In the genomic region with DNA sequence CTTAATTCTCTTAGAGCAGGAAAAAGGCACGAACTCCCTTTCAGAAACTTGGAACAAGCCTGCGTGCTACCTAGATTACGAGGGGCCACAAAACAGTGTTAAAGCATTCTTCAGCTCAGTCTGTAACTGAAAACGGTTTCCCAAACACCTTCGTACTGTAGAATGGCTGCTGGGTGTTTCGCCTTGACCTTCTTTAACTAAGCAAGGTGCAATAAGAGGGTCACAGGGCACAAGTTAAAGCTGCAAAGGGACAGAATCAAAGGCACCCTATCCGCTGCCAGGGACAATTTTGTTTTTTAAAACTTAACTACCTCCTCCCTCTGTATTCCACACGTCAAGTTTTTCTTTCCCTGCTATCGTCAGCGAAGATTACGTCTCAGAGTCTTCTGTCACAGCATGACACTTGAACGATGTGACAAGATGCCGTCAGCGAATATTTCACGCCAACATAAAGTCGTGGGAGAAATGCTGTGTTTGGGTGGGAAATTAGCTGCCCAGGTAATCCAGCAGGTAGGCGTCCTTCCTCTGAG, we compare ENCODE assay signal across 8 cellular contexts. TPM values are rescaled to one million over a fixed set of nuclear protein-coding genes. Genes with fewer than 3 reads are reported as not detected.
DNase-seq lines count a peak whose midpoint lies in the region; ATAC-seq, FAIRE-seq and TF ChIP-seq lines count a peak whose summit lies in the region.

No MANE protein-coding gene starts in this region.

- peak overlapping the region; percentile 88 for H3K27ac ChIP-seq in cardiac muscle cell
- peak overlapping the region; percentile 69 for H3K27ac ChIP-seq in epithelial cell of prostate

- intact Hi-C loops in Right ventricle myocardium superior (cut with DNase I) = loop anchor here (10.0 kb wide), 1 partner anchor 54 kb away; a partner anchor contains a TSS

- FAIRE-seq in GM12892 (lab: Jason Lieb, UNC) = no peak

- H3K9me3 ChIP-seq in cardiac muscle cell (ENCODE audit: low read depth) = no peaks in the 10 kb centered on the region

- peaks cover 6% of the 10 kb centered on the region for H3K36me3 ChIP-seq in cardiac muscle cell

- no peaks in the 10 kb centered on the region for H3K27me3 Mint-ChIP-seq in nephron (ENCODE audit: low read depth)

- TF ChIP-seq CTCF in cardiac muscle cell (IDR thresholded peaks at IDR 0.05; ENCODE audit: low read depth, low read length) (no peak), nephron (IDR thresholded peaks at IDR 0.05; ENCODE audit: unreplicated experiment in 3 of 3) (no peak)

- H3K27me3 ChIP-seq in cardiac muscle cell = no peaks in the 10 kb centered on the region

- peaks cover 16% of the 10 kb centered on the region for H3K36me3 Mint-ChIP-seq in nephron (ENCODE audit: low read depth)

- H3K27ac Mint-ChIP-seq in nephron = peak overlapping the region; percentile 72 to 99 (median 94)

- H3K4me3 ChIP-seq in cardiac muscle cell = peak overlapping the region; percentile 89

- peaks cover 27% of the 10 kb centered on the region for H3K4me1 Mint-ChIP-seq in nephron

- TF ChIP-seq POLR2A in GM12892 (IDR thresholded peaks at IDR 0.05; ENCODE audit: low read depth, low read length) = no peak

- no peaks in the 10 kb centered on the region for H3K9me3 Mint-ChIP-seq in nephron

- peak overlapping the region; percentile 98 to 100 (median 100) for H3K4me3 Mint-ChIP-seq in nephron

- ATAC-seq in Right ventricle myocardium superior (ENCODE audit: poor library complexity) (no peak), HG03175 (IDR thresholded peaks at IDR 0.05; ENCODE audit: unreplicated experiment) (peak; percentile 6)

- DNase-seq in cardiac muscle cell (ENCODE audit: low read depth in 1 of 2, low spot score in 1 of 2) = peak; percentile 31 to 39
- DNase-seq in Right ventricle myocardium superior = no peak
- DNase-seq in UCSD-AML1 (lab: John Stamatoyannopoulos, UW; ENCODE audit: unreplicated experiment) = peak; percentile 17
- no peak for DNase-seq in epithelial cell of prostate (ENCODE audit: low read depth, low spot score)
- no peak for DNase-seq in GM12892 (ENCODE audit: insufficient read length)
- no peak for DNase-seq in NCI-H1694 treated with DMSO at 0.1 percent for 48 hours (lab: John Stamatoyannopoulos, UW)

- peaks cover 15% of the 10 kb centered on the region for H3K4me1 ChIP-seq in cardiac muscle cell (ENCODE audit: low read depth)

RNA-seq across cellular contexts. Expression of a gene that starts 0.6 kb away (rescaled TPM):
- total RNA-seq in cardiac muscle cell (9.0 and 11.1 TPM in 2 replicates), Right ventricle myocardium superior (18.0 TPM)
- polyA plus RNA-seq in cardiac muscle cell = 10.9 and 16.7 TPM in 2 replicates
- polyA plus RNA-seq in GM12892 (2012; ENCODE audit: missing spikeins) = 7.3 TPM

RNA-seq across cellular contexts. Expression of a gene that starts 29.8 kb away (rescaled TPM):
- total RNA-seq in cardiac muscle cell (15.5 and 18.4 TPM in 2 replicates), Right ventricle myocardium superior (not detected)
- 19.6 and 24.8 TPM in 2 replicates for polyA plus RNA-seq in cardiac muscle cell
- 0.64 TPM for polyA plus RNA-seq in GM12892 (2012; ENCODE audit: missing spikeins)

RNA-seq across cellular contexts. Expression of a gene that starts 54.1 kb away (rescaled TPM):
- total RNA-seq in cardiac muscle cell (0.53 and 0.95 TPM in 2 replicates), Right ventricle myocardium superior (0.46 TPM)
- polyA plus RNA-seq in cardiac muscle cell = 1.6 and 2.4 TPM in 2 replicates
- 19.5 TPM for polyA plus RNA-seq in GM12892 (2012; ENCODE audit: missing spikeins)

RNA-seq across cellular contexts. Expression of a gene that starts 54.2 kb away (rescaled TPM):
- total RNA-seq in cardiac muscle cell (8.2 and 8.5 TPM in 2 replicates), Right ventricle myocardium superior (3.8 TPM)
- 9.1 and 9.8 TPM in 2 replicates for polyA plus RNA-seq in cardiac muscle cell
- 4.3 TPM for polyA plus RNA-seq in GM12892 (2012; ENCODE audit: missing spikeins)

Comparison
In these comparisons a context has a peak if more than half of its experiments do, and no peak if none do; other contexts are left out.
1. DNase-seq: peak in cardiac muscle cell (2 of 2) and UCSD-AML1 (single experiment); none in Right ventricle myocardium superior (single experiment), epithelial cell of prostate (single experiment), GM12892 (single experiment) and NCI-H1694 treated with DMSO at 0.1 percent for 48 hours (single experiment).
2. RNA of a gene that starts 29.8 kb away (total RNA-seq): 15.5 to 18.4 TPM in cardiac muscle cell; not detected in Right ventricle myocardium superior (single experiment); every median in the first group is over 10 times any median in the second.